In the genomic region with DNA sequence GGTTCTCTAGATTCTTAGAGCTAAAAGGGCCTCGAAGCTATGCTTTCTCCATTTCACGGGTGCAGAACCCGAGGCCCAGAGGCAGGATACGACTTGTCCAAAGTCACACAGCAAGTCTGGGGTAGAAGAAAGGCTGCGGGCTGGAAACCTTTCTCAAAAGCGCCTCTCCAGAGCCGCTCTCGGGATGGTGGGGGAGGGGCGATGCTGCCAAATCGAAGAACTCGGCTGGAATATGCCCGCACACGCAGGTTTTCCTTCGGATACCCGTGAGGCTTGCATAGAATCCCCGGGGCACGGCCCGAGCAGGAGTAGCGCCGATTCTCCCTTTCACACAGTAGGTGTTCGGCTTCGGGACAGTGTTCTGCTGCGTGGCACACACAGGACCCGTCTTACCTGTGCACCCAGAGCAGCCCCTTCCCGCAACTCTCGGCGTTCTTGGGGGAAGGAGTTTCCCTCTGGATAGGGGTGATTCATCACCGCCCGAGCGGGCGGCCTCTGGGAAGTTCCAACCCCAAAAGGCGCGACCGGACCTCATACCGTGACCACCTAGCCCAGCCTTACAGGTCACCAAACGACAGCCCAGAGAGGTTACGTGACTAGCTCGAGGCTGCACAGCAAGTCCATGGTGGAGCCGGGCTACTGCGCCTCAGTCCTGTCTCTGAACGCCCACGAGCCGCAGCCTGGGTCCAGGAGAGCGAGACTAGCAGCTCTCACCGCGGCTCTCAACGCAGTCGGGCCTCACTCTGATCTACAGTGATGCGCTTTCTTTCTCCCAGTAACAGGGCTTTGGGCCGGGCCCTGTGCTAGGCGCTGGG, we compare ENCODE assay signal across 11 cellular contexts. TPM values are rescaled to one million over a fixed set of nuclear protein-coding genes. Genes with fewer than 3 reads are reported as not detected.
A peak's percentile ranks its signal among the peaks of the same experiment; 100 is the strongest.
DNase-seq lines count a peak whose midpoint lies in the region; ATAC-seq and TF ChIP-seq lines count a peak whose summit lies in the region.
"Had no signal": no experiment of that assay in that cellular context is flagged by ENCODE, and none has a peak within 500 bp of the region (broad histone marks: within the 10 kb centered on the region; RNA-seq: fewer than 3 reads in every experiment).

No MANE protein-coding gene starts in this region.

- H3K27me3 Mint-ChIP-seq in activated T-cell treated with anti-CD3 and anti-CD28 coated beads, Interleukin-2, amount 50 U/mL, for 4 hours (ENCODE audit: low read depth), result peaks cover 90% of the 10 kb centered on the region
- no peaks in the 10 kb centered on the region for H3K27me3 Mint-ChIP-seq in naive B cell

- H3K4me2 ChIP-seq in DOHH2 (ENCODE audit: low read length), result peak overlapping the region; percentile 98

- DNase-seq in activated T-cell treated with anti-CD3 and anti-CD28 coated beads, Interleukin-2, amount 50 U/mL, for 4 hours, result no peak
- DNase-seq in naive B cell (no peak), lower lobe of right lung (no peak), AG08396 (ENCODE audit: low spot score) (no peak)
- DNase-seq: DMS 273 treated with DMSO at 0.1 percent for 48 hours, NCI-H446 treated with DMSO at 0.1 percent for 48 hours, uterus had no signal

- peaks cover 54% of the 10 kb centered on the region for H3K4me1 Mint-ChIP-seq in activated T-cell treated with anti-CD3 and anti-CD28 coated beads, Interleukin-2, amount 50 U/mL, for 4 hours (ENCODE audit: low read depth)
- H3K4me1 Mint-ChIP-seq in naive B cell, result peaks cover 62 to 68% (median 63%) of the 10 kb centered on the region in 3 donors

- peak overlapping the region; percentile 38 for H3K4me3 Mint-ChIP-seq in activated T-cell treated with anti-CD3 and anti-CD28 coated beads, Interleukin-2, amount 50 U/mL, for 4 hours
- peak overlapping the region; percentile 90 to 100 (median 97) for H3K4me3 Mint-ChIP-seq in naive B cell

- ATAC-seq in GM21423 (IDR thresholded peaks at IDR 0.05; ENCODE audit: unreplicated experiment) (peak; percentile 0), naive B cell (ENCODE audit: low read depth in 2 of 2) (no peak), HG02642 (IDR thresholded peaks at IDR 0.05; ENCODE audit: poor library complexity, unreplicated experiment) (no peak), lower lobe of right lung (no peak), HG03442 (IDR thresholded peaks at IDR 0.05; ENCODE audit: unreplicated experiment) (no peak)
- ATAC-seq in activated T-cell treated with anti-CD3 and anti-CD28 coated beads, Interleukin-2, amount 50 U/mL, for 4 hours, result no peak

- no peaks in the 10 kb centered on the region for H3K9me3 Mint-ChIP-seq in activated T-cell treated with anti-CD3 and anti-CD28 coated beads, Interleukin-2, amount 50 U/mL, for 4 hours
- H3K9me3 Mint-ChIP-seq in naive B cell, result peaks cover 0 to 2% (median 0%) of the 10 kb centered on the region in 7 donors

- peak overlapping the region; percentile 98 for H3K27ac ChIP-seq in DOHH2 (ENCODE audit: low read depth, low read length)
- H3K27ac ChIP-seq in lower lobe of right lung, result no peak overlapping the region
- H3K27ac ChIP-seq: uterus had no signal

- no peaks in the 10 kb centered on the region for H3K27me3 ChIP-seq in DOHH2 (ENCODE audit: control insufficient read depth, low read length)
- peaks cover 100% of the 10 kb centered on the region for H3K27me3 ChIP-seq in lower lobe of right lung (ENCODE audit: low read depth)

- peaks cover 48% of the 10 kb centered on the region for H3F3A ChIP-seq in DOHH2 (ENCODE audit: control insufficient read depth, insufficient read depth)

- no peaks in the 10 kb centered on the region for H3K9me3 ChIP-seq in DOHH2 (ENCODE audit: control insufficient read depth, insufficient read depth, low read length)
- H3K9me3 ChIP-seq in lower lobe of right lung, result no peaks in the 10 kb centered on the region
- H3K9me3 ChIP-seq: uterus had no signal

- intact Hi-C loops in lower lobe of right lung (cut with DNase I), result no loop called here

- TF ChIP-seq CTCF in DOHH2 (IDR thresholded peaks at IDR 0.05; ENCODE audit: low read depth, low read length, poor library complexity, severe bottlenecking), result no peak
- no peak for TF ChIP-seq CTCF in lower lobe of right lung (IDR thresholded peaks at IDR 0.05)

- H3K36me3 Mint-ChIP-seq in activated T-cell treated with anti-CD3 and anti-CD28 coated beads, Interleukin-2, amount 50 U/mL, for 4 hours (ENCODE audit: insufficient read depth), result no peaks in the 10 kb centered on the region
- peaks cover 0 to 13% of the 10 kb centered on the region in 2 donors for H3K36me3 Mint-ChIP-seq in naive B cell

- H3K4me1 ChIP-seq in DOHH2 (ENCODE audit: control insufficient read depth, low read length), result peaks cover 43% of the 10 kb centered on the region
- H3K4me1 ChIP-seq in lower lobe of right lung, result peaks cover 53% of the 10 kb centered on the region

- H4K20me1 ChIP-seq in DOHH2 (ENCODE audit: control insufficient read depth, insufficient read depth, low read depth, low read length), result peaks cover 16% of the 10 kb centered on the region; the same call in 1 of the 2 replicates

- H3K27ac Mint-ChIP-seq in naive B cell, result peak overlapping the region; percentile 46 to 99 (median 96)

- H3K4me3 ChIP-seq in DOHH2 (ENCODE audit: low read length) (peak overlapping the region; percentile 87), lower lobe of right lung (no peak overlapping the region)
- H3K4me3 ChIP-seq: uterus had no signal

- no peaks in the 10 kb centered on the region for H3K9me2 ChIP-seq in DOHH2 (replicated peaks; ENCODE audit: control insufficient read depth, low read length)

- H3K79me2 ChIP-seq in DOHH2 (ENCODE audit: control insufficient read depth, low read length), result peaks cover 98% of the 10 kb centered on the region

- H3K36me3 ChIP-seq in DOHH2 (ENCODE audit: control insufficient read depth, low read length) (peaks cover 87% of the 10 kb centered on the region), lower lobe of right lung (no peaks in the 10 kb centered on the region)
- H3K36me3 ChIP-seq: uterus had no signal

RNA-seq across cellular contexts. Expression of gene PAX5, which starts 4.1 kb away (rescaled TPM):
- total RNA-seq in activated T-cell treated with anti-CD3 and anti-CD28 coated beads, Interleukin-2, amount 50 U/mL, for 4 hours, result 1 to 10 TPM; 1.2 to 8.6 (median 1.7) TPM
- polyA plus RNA-seq in naive B cell (ENCODE audit: low read depth in 6 of 6), result 10 to 100 TPM; 17.1 to 83.5 (median 45.3) TPM
- 0.18 TPM for total RNA-seq in lower lobe of right lung
